In genomic region chr3:60603860-60604259, GRCh38 we compare ENCODE assay signal across 18 cellular contexts.
DNase-seq lines count a peak whose midpoint lies in the region; ATAC-seq and TF ChIP-seq lines count a peak whose summit lies in the region.
"Had no signal": no experiment of that assay in that cellular context is flagged by ENCODE, and none has a peak within 500 bp of the region (broad histone marks: within the 10 kb centered on the region; RNA-seq: fewer than 3 reads in every experiment).

No MANE protein-coding gene starts in this region.

- peak overlapping the region; percentile 32 for H3K27ac Mint-ChIP-seq in T-helper 17 cell
- H3K27ac Mint-ChIP-seq: GM23338 had no signal

- intact Hi-C loops in Right ventricle myocardium superior (cut with DNase I), result no loop called here
- intact Hi-C loops in left cardiac atrium (cut with DNase I), result no loop called here
- intact Hi-C loops in left lung (cut with DNase I), result no loop called here
- intact Hi-C loops in upper lobe of right lung (cut with DNase I), result no loop called here

- H3K36me3 ChIP-seq in left lung, result no peaks in the 10 kb centered on the region
- H3K36me3 ChIP-seq in upper lobe of right lung, result no peaks in the 10 kb centered on the region
- H3K36me3 ChIP-seq: BE2C had no signal

- H3K27me3 Mint-ChIP-seq in T-helper 17 cell, result no peaks in the 10 kb centered on the region

- DNase-seq in Right ventricle myocardium superior (no peak), left cardiac atrium (no peak), T-helper 17 cell (no peak), left lung (no peak), upper lobe of right lung (no peak), DMS53 treated with DMSO at 0.1 percent for 48 hours (lab: John Stamatoyannopoulos, UW; ENCODE audit: unreplicated experiment) (no peak), EL (no peak)
- DNase-seq: ACHN; BE2C; C1 segment of cervical spinal cord; CD4-positive, CD25-positive, alpha-beta regulatory T cell; CD8-positive, alpha-beta memory T cell; COR-L47; DMS 273 treated with DMSO at 0.1 percent for 48 hours; DMS79; GF-D8; HCEC 1CT had no signal

- no peaks in the 10 kb centered on the region for H3K27me3 ChIP-seq in left lung
- H3K27me3 ChIP-seq in upper lobe of right lung, result no peaks in the 10 kb centered on the region
- H3K27me3 ChIP-seq: BE2C had no signal

- H3K4me3 Mint-ChIP-seq in T-helper 17 cell, result no peak overlapping the region
- H3K4me3 Mint-ChIP-seq: CD8-positive, alpha-beta memory T cell; GM23338 had no signal

- peaks cover 9% of the 10 kb centered on the region for H3K4me1 Mint-ChIP-seq in T-helper 17 cell

- H3K4me3 ChIP-seq in left lung (no peak overlapping the region), upper lobe of right lung (no peak overlapping the region)
- H3K4me3 ChIP-seq: GM23338 had no signal

- H3K27ac ChIP-seq in left lung (no peak overlapping the region), upper lobe of right lung (no peak overlapping the region)

- peaks cover 3% of the 10 kb centered on the region for H3K36me3 Mint-ChIP-seq in T-helper 17 cell (ENCODE audit: low read depth)
- H3K36me3 Mint-ChIP-seq: CD4-positive, CD25-positive, alpha-beta regulatory T cell; CD8-positive, alpha-beta memory T cell had no signal

- no peaks in the 10 kb centered on the region for H3K9me3 ChIP-seq in T-helper 17 cell (ENCODE audit: control insufficient read depth, low read length, poor library complexity, severe bottlenecking)
- H3K9me3 ChIP-seq in left lung, result no peaks in the 10 kb centered on the region
- H3K9me3 ChIP-seq in upper lobe of right lung, result no peaks in the 10 kb centered on the region
- H3K9me3 ChIP-seq: BE2C had no signal

- H3K4me1 ChIP-seq in left lung (peaks cover 0 to 4% of the 10 kb centered on the region in 2 donors), upper lobe of right lung (peaks cover 2% of the 10 kb centered on the region)
- H3K4me1 ChIP-seq: BE2C had no signal

- TF ChIP-seq CTCF in left lung (IDR thresholded peaks at IDR 0.05), result no peak
- no peak for TF ChIP-seq CTCF in upper lobe of right lung (IDR thresholded peaks at IDR 0.05)

- peak; percentile 70 for ATAC-seq in Right ventricle myocardium superior (ENCODE audit: poor library complexity)
- no peak for ATAC-seq in left cardiac atrium
- ATAC-seq in T-helper 17 cell, result no peak
- peak; percentile 86 for ATAC-seq in left lung
- peak; percentile 65 for ATAC-seq in upper lobe of right lung
- ATAC-seq: GM23338 had no signal

Comparison
In these comparisons a context has a peak if more than half of its experiments do, and no peak if none do; other contexts are left out.
1. ATAC-seq: peak in Right ventricle myocardium superior (single experiment), left lung (single experiment) and upper lobe of right lung (single experiment); none in left cardiac atrium (0 of 2) and T-helper 17 cell (single experiment).